In the genomic region with DNA sequence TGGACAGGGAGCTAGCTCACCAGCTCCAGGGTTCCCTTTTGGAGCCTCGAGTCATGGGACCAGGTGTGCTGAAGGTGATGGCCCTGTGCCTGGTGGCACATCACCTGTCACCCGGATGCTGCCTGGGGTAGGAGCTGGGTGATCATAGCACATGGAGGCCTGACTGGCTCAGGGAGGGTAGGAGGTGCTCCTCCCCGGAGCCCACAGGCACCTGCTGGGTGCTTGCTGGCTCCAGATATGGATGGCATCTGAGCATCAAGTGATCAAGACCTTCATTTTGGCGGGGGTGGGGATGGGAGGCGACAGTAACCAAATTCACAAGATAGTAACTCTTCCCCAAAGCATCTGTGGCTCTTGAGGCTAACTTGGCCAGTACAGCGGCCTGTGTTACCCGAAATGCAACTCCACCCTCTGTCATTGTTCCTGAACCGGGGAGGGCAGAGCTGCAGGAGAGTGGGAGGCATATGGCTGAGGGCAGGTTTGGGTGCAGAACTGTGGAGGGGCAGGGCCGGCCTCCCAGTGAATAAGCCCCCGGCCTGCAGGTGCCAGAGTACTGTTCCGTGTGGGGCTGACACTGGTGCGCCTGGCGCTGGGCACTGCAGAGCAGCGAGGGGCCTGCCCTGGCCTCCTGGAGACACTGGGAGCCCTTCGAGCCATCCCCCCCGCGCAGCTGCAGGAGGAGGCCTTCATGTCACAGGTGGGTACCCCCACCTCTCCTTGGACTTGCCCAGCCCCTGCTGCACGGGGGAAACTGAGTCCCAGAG, we compare ENCODE assay signal across 13 cellular contexts. TPM values are rescaled to one million over a fixed set of nuclear protein-coding genes. Genes with fewer than 3 reads are reported as not detected.
DNase-seq lines count a peak whose midpoint lies in the region; ATAC-seq and TF ChIP-seq lines count a peak whose summit lies in the region.
"Had no signal": no experiment of that assay in that cellular context is flagged by ENCODE, and none has a peak within 500 bp of the region (broad histone marks: within the 10 kb centered on the region; RNA-seq: fewer than 3 reads in every experiment).

No MANE protein-coding gene starts in this region.

- no peaks in the 10 kb centered on the region for H3K27me3 Mint-ChIP-seq in activated naive CD8-positive, alpha-beta T cell treated with anti-CD3 and anti-CD28 coated beads, Interleukin-2, amount 10 ng/mL, durations not matched to agents 7 days and 5 days
- no peaks in the 10 kb centered on the region for H3K27me3 Mint-ChIP-seq in stimulated activated memory B cell treated with anti-CD40 and anti-IgM and Interleukin-4, amounts not matched to agents 10 μg/mL and 1 μg/mL and 100 μg/mL, for 72 hours
- peaks cover 11% of the 10 kb centered on the region for H3K27me3 Mint-ChIP-seq in chondrocyte (ENCODE audit: low read depth)

- peaks cover 40% of the 10 kb centered on the region for H3K36me3 Mint-ChIP-seq in activated naive CD8-positive, alpha-beta T cell treated with anti-CD3 and anti-CD28 coated beads, Interleukin-2, amount 10 ng/mL, durations not matched to agents 7 days and 5 days
- peaks cover 11% of the 10 kb centered on the region for H3K36me3 Mint-ChIP-seq in stimulated activated memory B cell treated with anti-CD40 and anti-IgM and Interleukin-4, amounts not matched to agents 10 μg/mL and 1 μg/mL and 100 μg/mL, for 72 hours
- peaks cover 1% of the 10 kb centered on the region for H3K36me3 Mint-ChIP-seq in chondrocyte (ENCODE audit: low read depth)

- POLR2A ChIA-PET in activated naive CD8-positive, alpha-beta T cell treated with anti-CD3 and anti-CD28 coated beads, Interleukin-2, amount 10 ng/mL, durations not matched to agents 7 days and 5 days (lab: Charles Lee): interaction anchor here (0.6 to 3.5 kb wide), 22 partner anchors 8 to 141 kb away, joined by 3 to 181 read pairs (median 5); partner anchors contain the start of genes AIP, ANKRD13D, CORO1B and POLD4

- H3K4me1 Mint-ChIP-seq in activated naive CD8-positive, alpha-beta T cell treated with anti-CD3 and anti-CD28 coated beads, Interleukin-2, amount 10 ng/mL, durations not matched to agents 7 days and 5 days: peaks cover 68% of the 10 kb centered on the region
- H3K4me1 Mint-ChIP-seq in stimulated activated memory B cell treated with anti-CD40 and anti-IgM and Interleukin-4, amounts not matched to agents 10 μg/mL and 1 μg/mL and 100 μg/mL, for 72 hours: peaks cover 94% of the 10 kb centered on the region
- no peaks in the 10 kb centered on the region for H3K4me1 Mint-ChIP-seq in chondrocyte (ENCODE audit: low read depth)

- peak; percentile 60 for DNase-seq in Jurkat, Clone E6-1 (ENCODE audit: low read depth, low spot score)
- no peak for DNase-seq in activated naive CD8-positive, alpha-beta T cell treated with anti-CD3 and anti-CD28 coated beads, Interleukin-2, amount 10 ng/mL, durations not matched to agents 7 days and 5 days
- DNase-seq in lower leg skin (ENCODE audit: low spot score in 2 of 2) (no peak), chondrocyte (ENCODE audit: low spot score) (no peak)
- DNase-seq: body of pancreas, erythroblast, NCI-H446 treated with DMSO at 0.1 percent for 48 hours, nephron progenitor cell, SJCRH30 had no signal

- intact Hi-C loops in lower leg skin (cut with DNase I; ENCODE audit: low total_unique reads): no loop called here

- peak overlapping the region; percentile 55 for H3K4me3 ChIP-seq in Jurkat, Clone E6-1 (ENCODE audit: low read length)
- H3K4me3 ChIP-seq in lower leg skin (ENCODE audit: low read depth, poor library complexity, severe bottlenecking): no peak overlapping the region
- H3K4me3 ChIP-seq: body of pancreas, SJCRH30 had no signal

- WGBS in lower leg skin, 2 donors: 72 to 77% methylated on average over 8 to 10 of the region's 18 CpGs

- no peak for TF ChIP-seq POLR2A in lower leg skin (IDR thresholded peaks at IDR 0.05)

- H3K27ac Mint-ChIP-seq in activated naive CD8-positive, alpha-beta T cell treated with anti-CD3 and anti-CD28 coated beads, Interleukin-2, amount 10 ng/mL, durations not matched to agents 7 days and 5 days: peak overlapping the region; percentile 95
- peak overlapping the region; percentile 75 for H3K27ac Mint-ChIP-seq in stimulated activated memory B cell treated with anti-CD40 and anti-IgM and Interleukin-4, amounts not matched to agents 10 μg/mL and 1 μg/mL and 100 μg/mL, for 72 hours
- H3K27ac Mint-ChIP-seq in chondrocyte (ENCODE audit: unreplicated experiment): no peak overlapping the region
- H3K27ac Mint-ChIP-seq: nephron progenitor cell had no signal

- no peaks in the 10 kb centered on the region for H3K9me3 Mint-ChIP-seq in activated naive CD8-positive, alpha-beta T cell treated with anti-CD3 and anti-CD28 coated beads, Interleukin-2, amount 10 ng/mL, durations not matched to agents 7 days and 5 days
- H3K9me3 Mint-ChIP-seq in stimulated activated memory B cell treated with anti-CD40 and anti-IgM and Interleukin-4, amounts not matched to agents 10 μg/mL and 1 μg/mL and 100 μg/mL, for 72 hours: no peaks in the 10 kb centered on the region
- no peaks in the 10 kb centered on the region for H3K9me3 Mint-ChIP-seq in chondrocyte (ENCODE audit: low read depth)
- H3K9me3 Mint-ChIP-seq: nephron progenitor cell had no signal

- TF ChIP-seq CTCF in lower leg skin (IDR thresholded peaks at IDR 0.05) (no peak), chondrocyte (IDR thresholded peaks at IDR 0.05) (no peak)

- H3K4me3 Mint-ChIP-seq in activated naive CD8-positive, alpha-beta T cell treated with anti-CD3 and anti-CD28 coated beads, Interleukin-2, amount 10 ng/mL, durations not matched to agents 7 days and 5 days: peak overlapping the region; percentile 98
- H3K4me3 Mint-ChIP-seq in stimulated activated memory B cell treated with anti-CD40 and anti-IgM and Interleukin-4, amounts not matched to agents 10 μg/mL and 1 μg/mL and 100 μg/mL, for 72 hours: peak overlapping the region; percentile 89
- no peak overlapping the region for H3K4me3 Mint-ChIP-seq in chondrocyte (ENCODE audit: unreplicated experiment)
- H3K4me3 Mint-ChIP-seq: nephron progenitor cell had no signal

- ATAC-seq in GM18498 (IDR thresholded peaks at IDR 0.05; ENCODE audit: unreplicated experiment): peak; percentile 8
- peak; percentile 27 for ATAC-seq in activated naive CD8-positive, alpha-beta T cell treated with anti-CD3 and anti-CD28 coated beads, Interleukin-2, amount 10 ng/mL, durations not matched to agents 7 days and 5 days (ENCODE audit: low read depth)
- no peak for ATAC-seq in stimulated activated memory B cell treated with anti-CD40 and anti-IgM and Interleukin-4, amounts not matched to agents 10 μg/mL and 1 μg/mL and 100 μg/mL, for 72 hours
- no peak for ATAC-seq in GM19324 (IDR thresholded peaks at IDR 0.05; ENCODE audit: low FRiP score, unreplicated experiment)
- ATAC-seq: body of pancreas had no signal

RNA-seq across cellular contexts. Expression of gene TBC1D10C, which starts 4.7 kb away (rescaled TPM):
- 105 TPM for polyA plus RNA-seq in Jurkat, Clone E6-1 (2012; ENCODE audit: insufficient read depth, insufficient read length)
- total RNA-seq in activated naive CD8-positive, alpha-beta T cell treated with anti-CD3 and anti-CD28 coated beads, Interleukin-2, amount 10 ng/mL, durations not matched to agents 7 days and 5 days: 100 to 1,000 TPM; 359 to 367 TPM
- total RNA-seq in lower leg skin (1 to 10 TPM in 2 of 4 donors, under 1 TPM in 2; 0.71 to 1.3 (median 0.97) TPM), chondrocyte (not detected in 3 replicates)
- total RNA-seq: LHCN-M2, SJCRH30 had no signal

RNA-seq across cellular contexts. Expression of gene CARNS1, which starts 6.9 kb away (rescaled TPM):
- 0.58 TPM for polyA plus RNA-seq in Jurkat, Clone E6-1 (2012; ENCODE audit: insufficient read depth, insufficient read length)
- total RNA-seq in activated naive CD8-positive, alpha-beta T cell treated with anti-CD3 and anti-CD28 coated beads, Interleukin-2, amount 10 ng/mL, durations not matched to agents 7 days and 5 days: 1 to 10 TPM; 5.5 to 5.6 TPM
- total RNA-seq in lower leg skin: 1 to 10 TPM in 2 of 4 donors, under 1 TPM in 2; 0.30 to 1.5 (median 1.0) TPM
- 0.36 to 1.8 TPM (median 1.8 TPM) in 3 replicates for total RNA-seq in chondrocyte

RNA-seq across cellular contexts. Expression of gene PPP1CA, which starts 7.0 kb away (rescaled TPM):
- polyA plus RNA-seq in Jurkat, Clone E6-1 (2012; ENCODE audit: insufficient read depth, insufficient read length): 286 TPM
- total RNA-seq in activated naive CD8-positive, alpha-beta T cell treated with anti-CD3 and anti-CD28 coated beads, Interleukin-2, amount 10 ng/mL, durations not matched to agents 7 days and 5 days: 100 to 1,000 TPM; 290 to 311 TPM
- total RNA-seq in lower leg skin: 100 to 1,000 TPM; 101 to 160 (median 143) TPM
- total RNA-seq in chondrocyte: 95.2 to 113 TPM (median 109 TPM) in 3 replicates

RNA-seq across cellular contexts. Expression of gene RAD9A, which starts 16.8 kb away (rescaled TPM):
- 38.0 TPM for polyA plus RNA-seq in Jurkat, Clone E6-1 (2012; ENCODE audit: insufficient read depth, insufficient read length)
- total RNA-seq in activated naive CD8-positive, alpha-beta T cell treated with anti-CD3 and anti-CD28 coated beads, Interleukin-2, amount 10 ng/mL, durations not matched to agents 7 days and 5 days: 10 to 100 TPM; 65.3 to 67.1 TPM
- total RNA-seq in lower leg skin (10 to 100 TPM; 24.9 to 28.5 (median 27.2) TPM), chondrocyte (11.1 to 14.6 TPM (median 11.6 TPM) in 3 replicates)

RNA-seq across cellular contexts. Expression of gene RPS6KB2, which starts 19.7 kb away (rescaled TPM):
- polyA plus RNA-seq in Jurkat, Clone E6-1 (2012; ENCODE audit: insufficient read depth, insufficient read length): 105 TPM
- total RNA-seq in activated naive CD8-positive, alpha-beta T cell treated with anti-CD3 and anti-CD28 coated beads, Interleukin-2, amount 10 ng/mL, durations not matched to agents 7 days and 5 days: 10 to 100 TPM; 69.0 to 71.4 TPM
- 100 to 1,000 TPM; 154 to 264 (median 203) TPM for total RNA-seq in lower leg skin
- total RNA-seq in chondrocyte: 40.3 to 44.2 TPM (median 42.3 TPM) in 3 replicates

Comparison
In these comparisons a context has a peak if more than half of its experiments do, and no peak if none do; other contexts are left out.
1. ATAC-seq: peak in GM18498 (single experiment) and activated naive CD8-positive, alpha-beta T cell treated with anti-CD3 and anti-CD28 coated beads, Interleukin-2, amount 10 ng/mL, durations not matched to agents 7 days and 5 days (single experiment); none in stimulated activated memory B cell treated with anti-CD40 and anti-IgM and Interleukin-4, amounts not matched to agents 10 μg/mL and 1 μg/mL and 100 μg/mL, for 72 hours (single experiment) and GM19324 (single experiment).
2. RNA of gene TBC1D10C, which starts 4.7 kb away (total RNA-seq): 359 to 367 TPM in activated naive CD8-positive, alpha-beta T cell treated with anti-CD3 and anti-CD28 coated beads, Interleukin-2, amount 10 ng/mL, durations not matched to agents 7 days and 5 days; 0.71 to 1.3 TPM in lower leg skin and not detected in chondrocyte; every median in the first group is over 100 times any median in the second.